Comparison of ENCODE assay signal across 20 cellular contexts in the genomic region with DNA sequence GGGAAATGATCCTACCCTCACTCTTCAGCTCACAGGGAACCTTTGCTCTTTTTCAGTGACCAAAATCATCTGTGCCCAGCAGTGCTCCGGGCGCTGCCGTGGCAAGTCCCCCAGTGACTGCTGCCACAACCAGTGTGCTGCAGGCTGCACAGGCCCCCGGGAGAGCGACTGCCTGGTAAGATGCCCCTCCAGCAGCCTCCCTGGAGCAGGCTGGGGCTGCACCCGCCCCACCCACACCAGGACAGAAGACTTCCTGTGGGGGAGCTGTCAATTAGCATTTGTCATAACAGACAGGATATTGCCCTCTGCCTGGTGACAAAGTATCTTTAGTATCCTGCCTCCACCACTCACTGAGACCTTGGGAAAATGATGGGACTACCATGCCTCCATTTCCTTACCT.
"Had no signal": no experiment of that assay in that cellular context is flagged by ENCODE, and none has a peak within 500 bp of the region (broad histone marks: within the 10 kb centered on the region; RNA-seq: fewer than 3 reads in every experiment).

No MANE protein-coding gene starts in this region.

- H3K27me3 ChIP-seq: adrenal gland, ascending aorta, brain microvascular endothelial cell, hepatocyte, left lung, sigmoid colon, tibial artery had no signal

- H3K9me3 ChIP-seq: adrenal gland, ascending aorta, left lung, sigmoid colon, tibial artery had no signal

- H3K4me3 ChIP-seq: adrenal gland, ascending aorta, hepatocyte, left lung, lung, sigmoid colon, tibial artery had no signal

- H2AFZ ChIP-seq: hepatocyte had no signal

- H3K27ac ChIP-seq: adrenal gland, ascending aorta, brain microvascular endothelial cell, hepatocyte, left lung, sigmoid colon, tibial artery had no signal

- DNase-seq: activated gamma-delta T cell treated with Interleukin-2 at 50 U/mL for 16 hours; activated T-cell treated with anti-CD3 and anti-CD28 coated beads, Interleukin-2, amount 50 U/mL, for 1 hour; adrenal gland; brain microvascular endothelial cell; caudate nucleus; dermis blood vessel endothelial cell; effector memory CD4-positive, alpha-beta T cell; foreskin melanocyte; immature natural killer cell; left lung; naive thymus-derived CD4-positive, alpha-beta T cell; retina; sigmoid colon; stimulated activated CD4-positive, alpha-beta T cell treated with anti-CD3 and anti-CD28 coated beads, Interleukin-4, amount 100 ng/mL, for 4 hours; T1000; tibial artery had no signal

- H3K4me1 ChIP-seq: adrenal gland, ascending aorta, sigmoid colon, tibial artery had no signal

- ATAC-seq: left lung, WTC11 had no signal

- H3K4me2 ChIP-seq: hepatocyte had no signal

- H3K79me2 ChIP-seq: hepatocyte had no signal
